Comparison of ENCODE assay signal across 3 cellular contexts in the genomic region with DNA sequence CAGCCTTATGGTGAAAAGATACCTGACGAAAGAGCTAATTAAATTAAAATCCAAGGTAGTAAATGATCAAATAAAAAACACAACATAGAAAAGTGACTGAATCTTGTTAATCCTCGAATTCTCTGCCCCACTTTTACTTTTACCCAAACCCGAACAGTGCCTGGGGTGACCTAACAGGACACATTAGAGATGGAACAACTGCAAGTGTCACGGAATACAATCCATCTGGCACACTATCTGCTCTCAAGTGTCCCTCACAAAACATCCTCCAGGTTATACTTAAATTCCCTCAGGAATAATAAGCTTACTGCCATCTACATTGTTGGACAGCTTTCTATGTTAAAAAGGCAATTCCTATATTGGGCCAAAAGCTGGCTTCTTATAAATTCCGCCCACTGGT.
"Had no signal": no experiment of that assay in that cellular context is flagged by ENCODE, and none has a peak within 500 bp of the region (broad histone marks: within the 10 kb centered on the region; RNA-seq: fewer than 3 reads in every experiment).

No MANE protein-coding gene starts in this region.

- H3K4me3 ChIP-seq: GM12878 had no signal

- DNase-seq: GDM1, GF-D8 had no signal

- ATAC-seq: GM12878 had no signal
